1 cellular context compared by ENCODE assay signal in the genomic region with DNA sequence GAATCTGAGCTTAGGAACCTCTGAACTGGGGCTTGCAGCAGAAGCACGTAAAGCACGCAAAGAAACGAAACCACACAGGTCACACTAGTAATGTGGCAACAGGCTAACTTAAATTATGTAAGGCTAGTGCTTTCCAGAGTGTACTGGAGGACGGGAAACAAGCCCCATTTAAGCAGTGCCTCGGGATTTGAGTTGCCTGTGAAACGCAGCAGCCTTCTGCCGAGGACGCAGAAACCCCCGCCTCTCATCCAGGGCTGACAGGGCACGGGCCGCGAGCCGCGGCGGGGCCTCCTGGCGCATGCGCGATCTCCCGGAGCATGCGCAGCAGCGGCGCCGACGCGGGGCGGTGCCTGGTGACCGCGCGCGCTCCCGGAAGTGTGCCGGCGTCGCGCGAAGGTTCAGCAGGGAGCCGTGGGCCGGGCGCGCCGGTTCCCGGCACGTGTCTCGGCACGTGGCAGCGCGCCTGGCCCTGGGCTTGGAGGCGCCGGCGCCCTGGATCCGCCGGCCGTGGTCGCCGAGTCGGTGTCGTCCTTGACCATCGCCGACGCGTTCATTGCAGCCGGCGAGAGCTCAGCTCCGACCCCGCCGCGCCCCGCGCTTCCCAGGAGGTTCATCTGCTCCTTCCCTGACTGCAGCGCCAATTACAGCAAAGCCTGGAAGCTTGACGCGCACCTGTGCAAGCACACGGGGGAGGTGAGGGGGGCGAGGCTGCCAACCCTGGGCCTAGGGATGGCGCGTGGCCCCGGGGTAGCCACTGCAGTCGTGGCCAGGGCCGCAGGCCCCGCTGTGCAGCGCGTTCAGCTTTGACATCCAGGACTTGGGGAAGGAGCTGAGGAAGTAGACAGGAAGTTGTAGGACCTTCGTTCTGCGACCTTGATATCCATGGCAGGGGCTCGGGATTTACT.
TF ChIP-seq lines count a peak whose summit lies in the region.

A gene (plus strand): TSS at position 374 of the 905 bp plus-strand sequence.

TF ChIP-seq in HEK293, 187 proteins besides CTCF, POLR2A, EP300 and RAD21 (continued from another document):
- TF ChIP-seq, protein P1, sequence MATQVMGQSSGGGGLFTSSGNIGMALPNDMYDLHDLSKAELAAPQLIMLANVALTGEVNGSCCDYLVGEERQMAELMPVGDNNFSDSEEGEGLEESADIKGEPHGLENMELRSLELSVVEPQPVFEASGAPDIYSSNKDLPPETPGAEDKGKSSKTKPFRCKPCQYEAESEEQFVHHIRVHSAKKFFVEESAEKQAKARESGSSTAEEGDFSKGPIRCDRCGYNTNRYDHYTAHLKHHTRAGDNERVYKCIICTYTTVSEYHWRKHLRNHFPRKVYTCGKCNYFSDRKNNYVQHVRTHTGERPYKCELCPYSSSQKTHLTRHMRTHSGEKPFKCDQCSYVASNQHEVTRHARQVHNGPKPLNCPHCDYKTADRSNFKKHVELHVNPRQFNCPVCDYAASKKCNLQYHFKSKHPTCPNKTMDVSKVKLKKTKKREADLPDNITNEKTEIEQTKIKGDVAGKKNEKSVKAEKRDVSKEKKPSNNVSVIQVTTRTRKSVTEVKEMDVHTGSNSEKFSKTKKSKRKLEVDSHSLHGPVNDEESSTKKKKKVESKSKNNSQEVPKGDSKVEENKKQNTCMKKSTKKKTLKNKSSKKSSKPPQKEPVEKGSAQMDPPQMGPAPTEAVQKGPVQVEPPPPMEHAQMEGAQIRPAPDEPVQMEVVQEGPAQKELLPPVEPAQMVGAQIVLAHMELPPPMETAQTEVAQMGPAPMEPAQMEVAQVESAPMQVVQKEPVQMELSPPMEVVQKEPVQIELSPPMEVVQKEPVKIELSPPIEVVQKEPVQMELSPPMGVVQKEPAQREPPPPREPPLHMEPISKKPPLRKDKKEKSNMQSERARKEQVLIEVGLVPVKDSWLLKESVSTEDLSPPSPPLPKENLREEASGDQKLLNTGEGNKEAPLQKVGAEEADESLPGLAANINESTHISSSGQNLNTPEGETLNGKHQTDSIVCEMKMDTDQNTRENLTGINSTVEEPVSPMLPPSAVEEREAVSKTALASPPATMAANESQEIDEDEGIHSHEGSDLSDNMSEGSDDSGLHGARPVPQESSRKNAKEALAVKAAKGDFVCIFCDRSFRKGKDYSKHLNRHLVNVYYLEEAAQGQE (tag by site-specific recombination; IDR thresholded peaks at IDR 0.05): no peak
- TF ChIP-seq ZNF202 (tag by site-specific recombination; IDR thresholded peaks at IDR 0.05; ENCODE audit: borderline replicate concordance) (no peak), ZNF433 (tag by site-specific recombination; IDR thresholded peaks at IDR 0.05; ENCODE audit: low read depth) (no peak), BCL11A (tag by site-specific recombination; IDR thresholded peaks at IDR 0.05; ENCODE audit: low read depth) (no peak), ZNF311 (tag by site-specific recombination; IDR thresholded peaks at IDR 0.05; ENCODE audit: borderline replicate concordance) (no peak), ZNF514 (tag by site-specific recombination; IDR thresholded peaks at IDR 0.05) (no peak), ZXDB (tag by site-specific recombination; IDR thresholded peaks at IDR 0.05) (peak; percentile 11; the same call in 1 of the 2 replicates), ZNF658 (tag by site-specific recombination; IDR thresholded peaks at IDR 0.05) (no peak), ZNF571 (tag by site-specific recombination; IDR thresholded peaks at IDR 0.05) (no peak), ZNF302 (tag by site-specific recombination; IDR thresholded peaks at IDR 0.05; ENCODE audit: low read depth) (no peak), ZNF184 (tag by site-specific recombination; IDR thresholded peaks at IDR 0.05) (0 out of 2 replicates have a peak, but pooled peaks have one; percentile 30), ZNF561 (tag by site-specific recombination; IDR thresholded peaks at IDR 0.05; ENCODE audit: borderline replicate concordance) (peak; percentile 54; the same call in 1 of the 2 replicates), ZNF239 (tag by site-specific recombination; IDR thresholded peaks at IDR 0.05) (no peak), ZBTB48 (tag by site-specific recombination; IDR thresholded peaks at IDR 0.05) (no peak), ZNF529 (tag by site-specific recombination; IDR thresholded peaks at IDR 0.05; ENCODE audit: insufficient replicate concordance) (no peak)
- TF ChIP-seq, protein P2, sequence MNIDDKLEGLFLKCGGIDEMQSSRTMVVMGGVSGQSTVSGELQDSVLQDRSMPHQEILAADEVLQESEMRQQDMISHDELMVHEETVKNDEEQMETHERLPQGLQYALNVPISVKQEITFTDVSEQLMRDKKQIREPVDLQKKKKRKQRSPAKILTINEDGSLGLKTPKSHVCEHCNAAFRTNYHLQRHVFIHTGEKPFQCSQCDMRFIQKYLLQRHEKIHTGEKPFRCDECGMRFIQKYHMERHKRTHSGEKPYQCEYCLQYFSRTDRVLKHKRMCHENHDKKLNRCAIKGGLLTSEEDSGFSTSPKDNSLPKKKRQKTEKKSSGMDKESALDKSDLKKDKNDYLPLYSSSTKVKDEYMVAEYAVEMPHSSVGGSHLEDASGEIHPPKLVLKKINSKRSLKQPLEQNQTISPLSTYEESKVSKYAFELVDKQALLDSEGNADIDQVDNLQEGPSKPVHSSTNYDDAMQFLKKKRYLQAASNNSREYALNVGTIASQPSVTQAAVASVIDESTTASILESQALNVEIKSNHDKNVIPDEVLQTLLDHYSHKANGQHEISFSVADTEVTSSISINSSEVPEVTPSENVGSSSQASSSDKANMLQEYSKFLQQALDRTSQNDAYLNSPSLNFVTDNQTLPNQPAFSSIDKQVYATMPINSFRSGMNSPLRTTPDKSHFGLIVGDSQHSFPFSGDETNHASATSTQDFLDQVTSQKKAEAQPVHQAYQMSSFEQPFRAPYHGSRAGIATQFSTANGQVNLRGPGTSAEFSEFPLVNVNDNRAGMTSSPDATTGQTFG (tag by site-specific recombination; IDR thresholded peaks at IDR 0.05; ENCODE audit: borderline replicate concordance): no peak
- TF ChIP-seq, protein P3, sequence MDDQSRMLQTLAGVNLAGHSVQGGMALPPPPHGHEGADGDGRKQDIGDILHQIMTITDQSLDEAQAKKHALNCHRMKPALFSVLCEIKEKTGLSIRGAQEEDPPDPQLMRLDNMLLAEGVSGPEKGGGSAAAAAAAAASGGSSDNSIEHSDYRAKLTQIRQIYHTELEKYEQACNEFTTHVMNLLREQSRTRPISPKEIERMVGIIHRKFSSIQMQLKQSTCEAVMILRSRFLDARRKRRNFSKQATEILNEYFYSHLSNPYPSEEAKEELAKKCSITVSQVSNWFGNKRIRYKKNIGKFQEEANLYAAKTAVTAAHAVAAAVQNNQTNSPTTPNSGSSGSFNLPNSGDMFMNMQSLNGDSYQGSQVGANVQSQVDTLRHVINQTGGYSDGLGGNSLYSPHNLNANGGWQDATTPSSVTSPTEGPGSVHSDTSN (CRISPR knock-in tag; IDR thresholded peaks at IDR 0.05): peak; percentile 58; the same call in 1 of the 2 replicates
- TF ChIP-seq, protein P4, sequence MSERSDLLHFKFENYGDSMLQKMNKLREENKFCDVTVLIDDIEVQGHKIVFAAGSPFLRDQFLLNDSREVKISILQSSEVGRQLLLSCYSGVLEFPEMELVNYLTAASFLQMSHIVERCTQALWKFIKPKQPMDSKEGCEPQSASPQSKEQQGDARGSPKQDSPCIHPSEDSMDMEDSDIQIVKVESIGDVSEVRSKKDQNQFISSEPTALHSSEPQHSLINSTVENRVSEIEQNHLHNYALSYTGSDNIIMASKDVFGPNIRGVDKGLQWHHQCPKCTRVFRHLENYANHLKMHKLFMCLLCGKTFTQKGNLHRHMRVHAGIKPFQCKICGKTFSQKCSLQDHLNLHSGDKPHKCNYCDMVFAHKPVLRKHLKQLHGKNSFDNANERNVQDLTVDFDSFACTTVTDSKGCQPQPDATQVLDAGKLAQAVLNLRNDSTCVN (tag by site-specific recombination; optimal IDR thresholded peaks at IDR 0.05): peak; percentile 80
- TF ChIP-seq, protein P5, sequence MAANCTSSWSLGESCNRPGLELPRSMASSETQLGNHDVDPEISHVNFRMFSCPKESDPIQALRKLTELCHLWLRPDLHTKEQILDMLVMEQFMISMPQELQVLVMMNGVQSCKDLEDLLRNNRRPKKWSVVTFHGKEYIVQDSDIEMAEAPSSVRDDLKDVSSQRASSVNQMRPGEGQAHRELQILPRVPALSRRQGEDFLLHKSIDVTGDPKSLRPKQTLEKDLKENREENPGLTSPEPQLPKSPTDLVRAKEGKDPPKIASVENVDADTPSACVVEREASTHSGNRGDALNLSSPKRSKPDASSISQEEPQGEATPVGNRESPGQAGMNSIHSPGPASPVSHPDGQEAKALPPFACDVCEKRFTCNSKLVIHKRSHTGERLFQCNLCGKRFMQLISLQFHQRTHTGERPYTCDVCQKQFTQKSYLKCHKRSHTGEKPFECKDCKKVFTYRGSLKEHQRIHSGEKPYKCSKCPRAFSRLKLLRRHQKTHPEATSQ (tag by site-specific recombination; IDR thresholded peaks at IDR 0.05): 0 out of 2 replicates have a peak, but pooled peaks have one; percentile 9
- TF ChIP-seq, protein P6, sequence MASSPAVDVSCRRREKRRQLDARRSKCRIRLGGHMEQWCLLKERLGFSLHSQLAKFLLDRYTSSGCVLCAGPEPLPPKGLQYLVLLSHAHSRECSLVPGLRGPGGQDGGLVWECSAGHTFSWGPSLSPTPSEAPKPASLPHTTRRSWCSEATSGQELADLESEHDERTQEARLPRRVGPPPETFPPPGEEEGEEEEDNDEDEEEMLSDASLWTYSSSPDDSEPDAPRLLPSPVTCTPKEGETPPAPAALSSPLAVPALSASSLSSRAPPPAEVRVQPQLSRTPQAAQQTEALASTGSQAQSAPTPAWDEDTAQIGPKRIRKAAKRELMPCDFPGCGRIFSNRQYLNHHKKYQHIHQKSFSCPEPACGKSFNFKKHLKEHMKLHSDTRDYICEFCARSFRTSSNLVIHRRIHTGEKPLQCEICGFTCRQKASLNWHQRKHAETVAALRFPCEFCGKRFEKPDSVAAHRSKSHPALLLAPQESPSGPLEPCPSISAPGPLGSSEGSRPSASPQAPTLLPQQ (tag by site-specific recombination; IDR thresholded peaks at IDR 0.05): no peak; the same call in 1 of the 2 replicates
- TF ChIP-seq, protein P7, sequence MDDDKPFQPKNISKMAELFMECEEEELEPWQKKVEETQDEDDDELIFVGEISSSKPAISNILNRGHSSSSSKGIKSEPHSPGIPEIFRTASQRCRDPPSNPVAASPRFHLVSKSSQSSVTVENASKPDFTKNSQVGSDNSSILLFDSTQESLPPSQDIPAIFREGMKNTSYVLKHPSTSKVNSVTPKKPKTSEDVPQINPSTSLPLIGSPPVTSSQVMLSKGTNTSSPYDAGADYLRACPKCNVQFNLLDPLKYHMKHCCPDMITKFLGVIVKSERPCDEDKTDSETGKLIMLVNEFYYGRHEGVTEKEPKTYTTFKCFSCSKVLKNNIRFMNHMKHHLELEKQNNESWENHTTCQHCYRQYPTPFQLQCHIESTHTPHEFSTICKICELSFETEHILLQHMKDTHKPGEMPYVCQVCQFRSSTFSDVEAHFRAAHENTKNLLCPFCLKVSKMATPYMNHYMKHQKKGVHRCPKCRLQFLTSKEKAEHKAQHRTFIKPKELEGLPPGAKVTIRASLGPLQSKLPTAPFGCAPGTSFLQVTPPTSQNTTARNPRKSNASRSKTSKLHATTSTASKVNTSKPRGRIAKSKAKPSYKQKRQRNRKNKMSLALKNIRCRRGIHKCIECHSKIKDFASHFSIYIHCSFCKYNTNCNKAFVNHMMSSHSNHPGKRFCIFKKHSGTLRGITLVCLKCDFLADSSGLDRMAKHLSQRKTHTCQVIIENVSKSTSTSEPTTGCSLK (tag by site-specific recombination; IDR thresholded peaks at IDR 0.05): no peak
